1 cellular context compared by ENCODE assay signal in the genomic region with DNA sequence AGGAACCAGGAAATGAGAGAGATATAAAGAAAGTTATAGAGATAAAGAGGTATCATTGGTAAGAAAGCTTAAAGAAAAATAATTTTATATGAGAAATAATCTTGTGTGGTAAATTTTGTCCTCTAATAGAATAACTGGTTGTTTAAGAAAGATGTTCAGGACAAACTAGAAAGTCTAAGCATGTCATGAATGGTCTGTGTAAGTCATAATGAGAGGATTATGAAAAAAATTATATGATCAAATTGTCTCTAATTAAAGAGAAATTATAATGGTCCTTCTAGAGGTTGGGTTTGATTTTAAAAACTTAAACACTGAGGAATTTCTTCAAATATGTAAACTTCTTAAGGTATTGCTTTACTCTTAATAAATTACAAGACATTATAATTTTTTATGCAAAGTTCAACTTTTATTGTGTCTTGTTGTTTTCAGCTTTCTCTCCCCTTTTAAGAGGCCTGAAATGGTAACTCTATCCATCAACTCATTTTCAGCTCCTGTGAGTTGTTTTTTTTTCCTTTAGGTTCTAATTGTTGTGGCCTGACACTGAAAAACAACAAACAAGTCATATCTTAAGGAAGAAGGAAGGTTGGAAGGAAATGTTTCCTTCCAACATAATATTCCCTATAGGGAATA.
TF ChIP-seq lines count a peak whose summit lies in the region.

No MANE protein-coding gene starts in this region.

TF ChIP-seq in HEK293, 187 proteins besides CTCF, POLR2A, EP300 and RAD21 (continued from another document and continues in another):
- TF ChIP-seq ZNF26 (tag by site-specific recombination; IDR thresholded peaks at IDR 0.05) (peak; percentile 50; the same call in 1 of the 2 replicates), ZNF548 (tag by site-specific recombination; IDR thresholded peaks at IDR 0.05) (no peak), HOXA7 (CRISPR knock-in tag; IDR thresholded peaks at IDR 0.05; ENCODE audit: borderline replicate concordance) (no peak), ZNF596 (tag by site-specific recombination; IDR thresholded peaks at IDR 0.05) (no peak), ZNF280C (tag by site-specific recombination; IDR thresholded peaks at IDR 0.05) (no peak), TSHZ1 (tag by site-specific recombination; IDR thresholded peaks at IDR 0.05; ENCODE audit: borderline replicate concordance) (no peak), ZNF114 (tag by site-specific recombination; IDR thresholded peaks at IDR 0.05) (no peak), SETDB1 (IDR thresholded peaks at IDR 0.05; ENCODE audit: insufficient read length, low read length) (peak; percentile 99), ZNF354C (tag by site-specific recombination; IDR thresholded peaks at IDR 0.05; ENCODE audit: borderline replicate concordance, low read depth) (no peak), ZNF350 (tag by site-specific recombination; IDR thresholded peaks at IDR 0.05) (no peak), ZSCAN18 (tag by site-specific recombination; IDR thresholded peaks at IDR 0.05) (no peak), ZNF324 (tag by site-specific recombination; IDR thresholded peaks at IDR 0.05) (no peak), TRIM28 (IDR thresholded peaks at IDR 0.05; ENCODE audit: borderline replicate concordance, low read length) (peak; percentile 92), ZNF510 (tag by site-specific recombination; IDR thresholded peaks at IDR 0.05; ENCODE audit: insufficient replicate concordance) (peak; percentile 66), MZF1 (tag by site-specific recombination; IDR thresholded peaks at IDR 0.05; ENCODE audit: borderline replicate concordance) (no peak), ZEB2 (tag by site-specific recombination; IDR thresholded peaks at IDR 0.05) (no peak), ZNF248 (tag by site-specific recombination; IDR thresholded peaks at IDR 0.05) (no peak), ZNF624 (tag by site-specific recombination; IDR thresholded peaks at IDR 0.05) (no peak), ZNF518A (tag by site-specific recombination; conservative IDR thresholded peaks at IDR 0.05; ENCODE audit: low read depth) (0 out of 2 replicates have a peak, but pooled peaks have one; percentile 18), ZNF121 (tag by site-specific recombination; IDR thresholded peaks at IDR 0.05) (no peak), ZNF558 (tag by site-specific recombination; IDR thresholded peaks at IDR 0.05) (0 out of 2 replicates have a peak, but pooled peaks have one; percentile 43), ZNF658 (tag by site-specific recombination; IDR thresholded peaks at IDR 0.05) (no peak), PBX3 (CRISPR knock-in tag; IDR thresholded peaks at IDR 0.05) (no peak), OVOL3 (tag by site-specific recombination; IDR thresholded peaks at IDR 0.05) (no peak), ZBTB6 (tag by site-specific recombination; IDR thresholded peaks at IDR 0.05) (no peak), SCRT1 (tag by site-specific recombination; IDR thresholded peaks at IDR 0.05; ENCODE audit: borderline replicate concordance) (no peak), ZNF112 (tag by site-specific recombination; IDR thresholded peaks at IDR 0.05) (no peak), TCF7L2 (IDR thresholded peaks at IDR 0.05; ENCODE audit: borderline replicate concordance, low read depth, low read length) (no peak), ZBTB7A (tag by site-specific recombination; IDR thresholded peaks at IDR 0.05; ENCODE audit: low read depth) (no peak), ZNF791 (tag by site-specific recombination; IDR thresholded peaks at IDR 0.05) (no peak)
- TF ChIP-seq, protein P1, sequence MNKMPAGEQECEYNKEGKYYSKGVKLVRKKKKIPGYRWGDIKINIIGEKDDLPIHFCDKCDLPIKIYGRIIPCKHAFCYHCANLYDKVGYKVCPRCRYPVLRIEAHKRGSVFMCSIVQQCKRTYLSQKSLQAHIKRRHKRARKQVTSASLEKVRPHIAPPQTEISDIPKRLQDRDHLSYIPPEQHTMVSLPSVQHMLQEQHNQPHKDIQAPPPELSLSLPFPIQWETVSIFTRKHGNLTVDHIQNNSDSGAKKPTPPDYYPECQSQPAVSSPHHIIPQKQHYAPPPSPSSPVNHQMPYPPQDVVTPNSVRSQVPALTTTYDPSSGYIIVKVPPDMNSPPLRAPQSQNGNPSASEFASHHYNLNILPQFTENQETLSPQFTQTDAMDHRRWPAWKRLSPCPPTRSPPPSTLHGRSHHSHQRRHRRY (tag by site-specific recombination; IDR thresholded peaks at IDR 0.05), result no peak
- TF ChIP-seq, protein P2, sequence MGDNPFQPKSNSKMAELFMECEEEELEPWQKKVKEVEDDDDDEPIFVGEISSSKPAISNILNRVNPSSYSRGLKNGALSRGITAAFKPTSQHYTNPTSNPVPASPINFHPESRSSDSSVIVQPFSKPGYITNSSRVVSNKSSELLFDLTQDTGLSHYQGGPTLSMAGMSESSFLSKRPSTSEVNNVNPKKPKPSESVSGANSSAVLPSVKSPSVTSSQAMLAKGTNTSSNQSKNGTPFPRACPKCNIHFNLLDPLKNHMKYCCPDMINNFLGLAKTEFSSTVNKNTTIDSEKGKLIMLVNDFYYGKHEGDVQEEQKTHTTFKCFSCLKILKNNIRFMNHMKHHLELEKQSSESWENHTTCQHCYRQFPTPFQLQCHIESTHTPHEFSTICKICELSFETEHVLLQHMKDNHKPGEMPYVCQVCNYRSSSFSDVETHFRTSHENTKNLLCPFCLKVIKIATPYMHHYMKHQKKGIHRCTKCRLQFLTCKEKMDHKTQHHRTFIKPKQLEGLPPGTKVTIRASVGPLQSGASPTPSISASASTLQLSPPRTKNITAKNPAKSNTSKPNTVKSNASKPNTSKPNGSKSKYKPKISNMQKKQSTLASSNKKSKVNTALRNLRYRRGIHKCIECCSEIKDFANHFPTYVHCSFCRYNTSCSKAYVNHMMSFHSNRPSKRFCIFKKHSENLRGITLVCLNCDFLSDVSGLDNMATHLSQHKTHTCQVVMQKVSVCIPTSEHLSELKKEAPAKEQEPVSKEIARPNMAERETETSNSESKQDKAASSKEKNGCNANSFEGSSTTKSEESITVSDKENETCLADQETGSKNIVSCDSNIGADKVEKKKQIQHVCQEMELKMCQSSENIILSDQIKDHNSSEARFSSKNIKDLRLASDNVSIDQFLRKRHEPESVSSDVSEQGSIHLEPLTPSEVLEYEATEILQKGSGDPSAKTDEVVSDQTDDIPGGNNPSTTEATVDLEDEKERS (tag by site-specific recombination; IDR thresholded peaks at IDR 0.05), result peak; percentile 65; the same call in 1 of the 2 replicates
